Comparison of ENCODE assay signal across 1 cellular context in the genomic region with DNA sequence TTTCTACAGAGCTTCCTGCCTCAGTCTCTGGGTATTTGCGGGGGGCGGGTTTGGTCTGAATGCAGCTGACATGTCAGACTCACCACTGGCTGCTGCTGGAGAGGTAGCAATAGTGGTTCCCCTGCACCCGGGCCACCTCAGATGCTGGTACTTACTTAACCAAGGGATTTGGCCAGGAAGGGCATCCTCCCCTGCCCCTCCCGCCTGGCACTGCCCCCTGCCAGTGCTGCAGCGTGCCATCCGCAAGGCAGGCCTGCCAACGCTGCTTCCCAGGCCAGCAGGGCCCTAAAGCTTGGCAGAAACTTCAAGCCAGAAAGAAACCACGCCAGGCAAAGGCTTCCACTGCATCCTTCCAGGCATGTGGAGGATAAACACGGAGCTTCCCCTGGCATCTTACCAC.
TF ChIP-seq lines count a peak whose summit lies in the region.

No MANE protein-coding gene starts in this region.

TF ChIP-seq in WTC11, 78 proteins besides CTCF, POLR2A, EP300 and RAD21 (continued from another document):
- TF ChIP-seq, protein P1, sequence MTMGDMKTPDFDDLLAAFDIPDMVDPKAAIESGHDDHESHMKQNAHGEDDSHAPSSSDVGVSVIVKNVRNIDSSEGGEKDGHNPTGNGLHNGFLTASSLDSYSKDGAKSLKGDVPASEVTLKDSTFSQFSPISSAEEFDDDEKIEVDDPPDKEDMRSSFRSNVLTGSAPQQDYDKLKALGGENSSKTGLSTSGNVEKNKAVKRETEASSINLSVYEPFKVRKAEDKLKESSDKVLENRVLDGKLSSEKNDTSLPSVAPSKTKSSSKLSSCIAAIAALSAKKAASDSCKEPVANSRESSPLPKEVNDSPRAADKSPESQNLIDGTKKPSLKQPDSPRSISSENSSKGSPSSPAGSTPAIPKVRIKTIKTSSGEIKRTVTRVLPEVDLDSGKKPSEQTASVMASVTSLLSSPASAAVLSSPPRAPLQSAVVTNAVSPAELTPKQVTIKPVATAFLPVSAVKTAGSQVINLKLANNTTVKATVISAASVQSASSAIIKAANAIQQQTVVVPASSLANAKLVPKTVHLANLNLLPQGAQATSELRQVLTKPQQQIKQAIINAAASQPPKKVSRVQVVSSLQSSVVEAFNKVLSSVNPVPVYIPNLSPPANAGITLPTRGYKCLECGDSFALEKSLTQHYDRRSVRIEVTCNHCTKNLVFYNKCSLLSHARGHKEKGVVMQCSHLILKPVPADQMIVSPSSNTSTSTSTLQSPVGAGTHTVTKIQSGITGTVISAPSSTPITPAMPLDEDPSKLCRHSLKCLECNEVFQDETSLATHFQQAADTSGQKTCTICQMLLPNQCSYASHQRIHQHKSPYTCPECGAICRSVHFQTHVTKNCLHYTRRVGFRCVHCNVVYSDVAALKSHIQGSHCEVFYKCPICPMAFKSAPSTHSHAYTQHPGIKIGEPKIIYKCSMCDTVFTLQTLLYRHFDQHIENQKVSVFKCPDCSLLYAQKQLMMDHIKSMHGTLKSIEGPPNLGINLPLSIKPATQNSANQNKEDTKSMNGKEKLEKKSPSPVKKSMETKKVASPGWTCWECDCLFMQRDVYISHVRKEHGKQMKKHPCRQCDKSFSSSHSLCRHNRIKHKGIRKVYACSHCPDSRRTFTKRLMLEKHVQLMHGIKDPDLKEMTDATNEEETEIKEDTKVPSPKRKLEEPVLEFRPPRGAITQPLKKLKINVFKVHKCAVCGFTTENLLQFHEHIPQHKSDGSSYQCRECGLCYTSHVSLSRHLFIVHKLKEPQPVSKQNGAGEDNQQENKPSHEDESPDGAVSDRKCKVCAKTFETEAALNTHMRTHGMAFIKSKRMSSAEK (CRISPR knock-in tag; IDR thresholded peaks at IDR 0.05; ENCODE audit: borderline replicate concordance), result no peak
- TF ChIP-seq ZNF396 (CRISPR knock-in tag; IDR thresholded peaks at IDR 0.05; ENCODE audit: borderline replicate concordance) (no peak), ZNF138 (CRISPR knock-in tag; conservative IDR thresholded peaks at IDR 0.05) (no peak), MYBL2 (CRISPR knock-in tag; IDR thresholded peaks at IDR 0.05) (no peak), ZNF263 (CRISPR knock-in tag; IDR thresholded peaks at IDR 0.05; ENCODE audit: low read depth) (no peak), ELF4 (CRISPR knock-in tag; IDR thresholded peaks at IDR 0.05; ENCODE audit: low read depth) (no peak), MXD4 (CRISPR knock-in tag; IDR thresholded peaks at IDR 0.05; ENCODE audit: borderline replicate concordance) (no peak)
- TF ChIP-seq, protein P2, sequence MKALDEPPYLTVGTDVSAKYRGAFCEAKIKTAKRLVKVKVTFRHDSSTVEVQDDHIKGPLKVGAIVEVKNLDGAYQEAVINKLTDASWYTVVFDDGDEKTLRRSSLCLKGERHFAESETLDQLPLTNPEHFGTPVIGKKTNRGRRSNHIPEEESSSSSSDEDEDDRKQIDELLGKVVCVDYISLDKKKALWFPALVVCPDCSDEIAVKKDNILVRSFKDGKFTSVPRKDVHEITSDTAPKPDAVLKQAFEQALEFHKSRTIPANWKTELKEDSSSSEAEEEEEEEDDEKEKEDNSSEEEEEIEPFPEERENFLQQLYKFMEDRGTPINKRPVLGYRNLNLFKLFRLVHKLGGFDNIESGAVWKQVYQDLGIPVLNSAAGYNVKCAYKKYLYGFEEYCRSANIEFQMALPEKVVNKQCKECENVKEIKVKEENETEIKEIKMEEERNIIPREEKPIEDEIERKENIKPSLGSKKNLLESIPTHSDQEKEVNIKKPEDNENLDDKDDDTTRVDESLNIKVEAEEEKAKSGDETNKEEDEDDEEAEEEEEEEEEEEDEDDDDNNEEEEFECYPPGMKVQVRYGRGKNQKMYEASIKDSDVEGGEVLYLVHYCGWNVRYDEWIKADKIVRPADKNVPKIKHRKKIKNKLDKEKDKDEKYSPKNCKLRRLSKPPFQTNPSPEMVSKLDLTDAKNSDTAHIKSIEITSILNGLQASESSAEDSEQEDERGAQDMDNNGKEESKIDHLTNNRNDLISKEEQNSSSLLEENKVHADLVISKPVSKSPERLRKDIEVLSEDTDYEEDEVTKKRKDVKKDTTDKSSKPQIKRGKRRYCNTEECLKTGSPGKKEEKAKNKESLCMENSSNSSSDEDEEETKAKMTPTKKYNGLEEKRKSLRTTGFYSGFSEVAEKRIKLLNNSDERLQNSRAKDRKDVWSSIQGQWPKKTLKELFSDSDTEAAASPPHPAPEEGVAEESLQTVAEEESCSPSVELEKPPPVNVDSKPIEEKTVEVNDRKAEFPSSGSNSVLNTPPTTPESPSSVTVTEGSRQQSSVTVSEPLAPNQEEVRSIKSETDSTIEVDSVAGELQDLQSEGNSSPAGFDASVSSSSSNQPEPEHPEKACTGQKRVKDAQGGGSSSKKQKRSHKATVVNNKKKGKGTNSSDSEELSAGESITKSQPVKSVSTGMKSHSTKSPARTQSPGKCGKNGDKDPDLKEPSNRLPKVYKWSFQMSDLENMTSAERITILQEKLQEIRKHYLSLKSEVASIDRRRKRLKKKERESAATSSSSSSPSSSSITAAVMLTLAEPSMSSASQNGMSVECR (CRISPR knock-in tag; IDR thresholded peaks at IDR 0.05; ENCODE audit: borderline replicate concordance), result no peak
- TF ChIP-seq, protein P3, sequence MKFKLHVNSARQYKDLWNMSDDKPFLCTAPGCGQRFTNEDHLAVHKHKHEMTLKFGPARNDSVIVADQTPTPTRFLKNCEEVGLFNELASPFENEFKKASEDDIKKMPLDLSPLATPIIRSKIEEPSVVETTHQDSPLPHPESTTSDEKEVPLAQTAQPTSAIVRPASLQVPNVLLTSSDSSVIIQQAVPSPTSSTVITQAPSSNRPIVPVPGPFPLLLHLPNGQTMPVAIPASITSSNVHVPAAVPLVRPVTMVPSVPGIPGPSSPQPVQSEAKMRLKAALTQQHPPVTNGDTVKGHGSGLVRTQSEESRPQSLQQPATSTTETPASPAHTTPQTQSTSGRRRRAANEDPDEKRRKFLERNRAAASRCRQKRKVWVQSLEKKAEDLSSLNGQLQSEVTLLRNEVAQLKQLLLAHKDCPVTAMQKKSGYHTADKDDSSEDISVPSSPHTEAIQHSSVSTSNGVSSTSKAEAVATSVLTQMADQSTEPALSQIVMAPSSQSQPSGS (CRISPR knock-in tag; IDR thresholded peaks at IDR 0.05; ENCODE audit: borderline replicate concordance, low read depth), result no peak
